In genomic region chr16:56354016-56354415, GRCh38 we compare ENCODE assay signal across 19 cellular contexts.
DNase-seq lines count a peak whose midpoint lies in the region; ATAC-seq, FAIRE-seq and TF ChIP-seq lines count a peak whose summit lies in the region.
"Had no signal": no experiment of that assay in that cellular context is flagged by ENCODE, and none has a peak within 500 bp of the region (broad histone marks: within the 10 kb centered on the region; RNA-seq: fewer than 3 reads in every experiment).

No MANE protein-coding gene starts in this region.

- no peak overlapping the region; a peak in 1 of 7 replicates for H3K9ac ChIP-seq in H1 (replicated peaks in 1 of 4; ENCODE audit: extremely low read depth in 1 of 4, low read depth in 3 of 4, low read length in 3 of 4)

- no peak overlapping the region for H3K18ac ChIP-seq in H1 (ENCODE audit: extremely low read depth, low read length)

- H3K27ac ChIP-seq in H1 (ENCODE audit: low read depth, low read length) (no peak overlapping the region), osteoblast (ENCODE audit: low read depth, low read length) (no peak overlapping the region)
- H3K27ac ChIP-seq: PC-9 had no signal

- no peaks in the 10 kb centered on the region for H3K27me3 Mint-ChIP-seq in activated naive CD4-positive, alpha-beta T cell treated with anti-CD3 and anti-CD28 coated beads for 36 hours (ENCODE audit: low read depth)
- no peaks in the 10 kb centered on the region for H3K27me3 Mint-ChIP-seq in type B pancreatic cell

- H4K20me1 ChIP-seq in H1 (replicated peaks in 1 of 2; ENCODE audit: control insufficient read depth in 1 of 2, insufficient read depth in 2 of 2, low read length in 2 of 2) (peaks cover 0 to 2% of the 10 kb centered on the region in 2 experiments), osteoblast (ENCODE audit: insufficient read depth, low read length) (no peaks in the 10 kb centered on the region)

- H3K4me1 Mint-ChIP-seq in activated naive CD4-positive, alpha-beta T cell treated with anti-CD3 and anti-CD28 coated beads for 36 hours (ENCODE audit: low read depth), result peaks cover 21% of the 10 kb centered on the region
- H3K4me1 Mint-ChIP-seq in type B pancreatic cell (ENCODE audit: unreplicated experiment), result peaks cover 20% of the 10 kb centered on the region

- no peak overlapping the region for H2AK5ac ChIP-seq in H1 (ENCODE audit: low read depth, low read length)

- no peak overlapping the region for H2BK20ac ChIP-seq in H1 (ENCODE audit: low read length)

- H3K27me3 ChIP-seq in H1 (replicated peaks in 1 of 4; ENCODE audit: control insufficient read depth in 3 of 4, extremely low read depth in 1 of 4, insufficient read depth in 3 of 4, low read length in 3 of 4) (no peaks in the 10 kb centered on the region; a peak in 1 of 7 replicates), osteoblast (ENCODE audit: insufficient read depth, low read length) (no peaks in the 10 kb centered on the region)

- H3K4me2 ChIP-seq in H1 (ENCODE audit: insufficient read depth in 1 of 2, low read depth in 2 of 2, low read length in 2 of 2) (no peak overlapping the region), osteoblast (ENCODE audit: insufficient read depth, low read length) (no peak overlapping the region)
- H3K4me2 ChIP-seq: PC-9 had no signal

- TF ChIP-seq EP300 in H1 (IDR thresholded peaks at IDR 0.05; ENCODE audit: borderline replicate concordance in 1 of 2, low read depth in 2 of 2, low read length in 2 of 2), result no peak

- H3K79me1 ChIP-seq in H1 (ENCODE audit: low read depth, low read length), result no peaks in the 10 kb centered on the region; the same call in 1 of the 2 replicates

- no peak for TF ChIP-seq CTCF in H1 (IDR thresholded peaks at IDR 0.05; ENCODE audit: control extremely low read depth in 1 of 3, insufficient read depth in 1 of 3, low read depth in 1 of 3, low read length in 3 of 3)
- no peak for TF ChIP-seq CTCF in osteoblast (IDR thresholded peaks at IDR 0.05; ENCODE audit: extremely low read depth, low read depth, low read length)
- no peak for TF ChIP-seq CTCF in type B pancreatic cell (conservative IDR thresholded peaks at IDR 0.05)
- TF ChIP-seq CTCF in GM20000 (IDR thresholded peaks at IDR 0.05; ENCODE audit: extremely low read depth, missing control alignments), result no peak

- CTCF ChIA-PET in activated naive CD4-positive, alpha-beta T cell treated with anti-CD3 and anti-CD28 coated beads for 36 hours (lab: Charles Lee), result no interaction called here
- CTCF ChIA-PET in H1 (lab: Charles Lee; ENCODE audit: partially characterized antibody), result interaction anchor here (2.8 kb wide), 1 partner anchor 15 kb away, joined by 14 read pairs; no protein-coding TSS in a partner anchor

- H4K91ac ChIP-seq in H1 (replicated peaks; ENCODE audit: insufficient read length, low read length), result no peak overlapping the region

- H3K23ac ChIP-seq in H1 (ENCODE audit: insufficient read length), result no peak overlapping the region

- H3K79me2 ChIP-seq in H1 (ENCODE audit: control insufficient read depth in 1 of 2, insufficient read depth in 2 of 2, low read length in 2 of 2), result no peaks in the 10 kb centered on the region
- H3K79me2 ChIP-seq in osteoblast (ENCODE audit: insufficient read depth, low read length), result no peaks in the 10 kb centered on the region

- no peak overlapping the region for H2BK120ac ChIP-seq in H1 (replicated peaks; ENCODE audit: low read depth, low read length)

- no peak for TF ChIP-seq RAD21 in H1 (IDR thresholded peaks at IDR 0.05 in 1 of 2, conservative IDR thresholded peaks at IDR 0.05 in 1 of 2; ENCODE audit: low read depth in 2 of 2, low read length in 2 of 2)

- H3K36me3 ChIP-seq in H1 (ENCODE audit: control insufficient read depth in 2 of 4, insufficient read depth in 4 of 4, low read length in 3 of 4) (no peaks in the 10 kb centered on the region), osteoblast (ENCODE audit: insufficient read depth, low read length) (no peaks in the 10 kb centered on the region)

- H3K4me3 Mint-ChIP-seq in activated naive CD4-positive, alpha-beta T cell treated with anti-CD3 and anti-CD28 coated beads for 36 hours, result no peak overlapping the region
- H3K4me3 Mint-ChIP-seq in type B pancreatic cell, result no peak overlapping the region
- H3K4me3 Mint-ChIP-seq: CD14-positive monocyte had no signal

- TF ChIP-seq POLR2A in H1 (IDR thresholded peaks at IDR 0.05; ENCODE audit: control extremely low read depth in 1 of 2, low read depth in 2 of 2, low read length in 2 of 2), result no peak

- no peaks in the 10 kb centered on the region for H3K23me2 ChIP-seq in H1 (ENCODE audit: low read depth, low read length)

- no peak overlapping the region for H3K4me3 ChIP-seq in H1 (ENCODE audit: extremely low read depth in 1 of 4, insufficient read depth in 2 of 4, low read depth in 3 of 4, low read length in 4 of 4)
- no peak overlapping the region for H3K4me3 ChIP-seq in osteoblast (ENCODE audit: insufficient read depth, low read length)
- H3K4me3 ChIP-seq: PC-9 had no signal

- H2BK12ac ChIP-seq in H1 (ENCODE audit: low read depth, low read length), result no peak overlapping the region

- H2AFZ ChIP-seq in H1 (ENCODE audit: low read length) (no peak overlapping the region), osteoblast (ENCODE audit: low read length) (no peak overlapping the region)
- H2AFZ ChIP-seq: PC-9 had no signal

- DNase-seq in activated naive CD4-positive, alpha-beta T cell treated with anti-CD3 and anti-CD28 coated beads for 36 hours, result peak; percentile 1
- DNase-seq in activated naive CD4-positive, alpha-beta T cell treated with Interleukin-2 at 50 U/mL for 16 hours, result no peak
- DNase-seq in H1 (ENCODE audit: low read depth in 1 of 2, low spot score in 2 of 2), result no peak
- peak; percentile 76 for DNase-seq in osteoblast (ENCODE audit: insufficient read length, low spot score, missing footprints)
- DNase-seq in type B pancreatic cell (ENCODE audit: extremely low spot score, unreplicated experiment), result peak; percentile 36
- DNase-seq in GM20000 (ENCODE audit: low spot score), result no peak
- DNase-seq: COR-L47, DMS153, EL, Karpas-422, MM.1S, NCI-H1105 treated with DMSO at 0.1 percent for 48 hours, NCI-H187 treated with DMSO at 0.1 percent for 48 hours, NCI-H2171, NCI-H774 had no signal

- FAIRE-seq in H1 (lab: Jason Lieb, UNC), result no peak

- 0 out of 2 replicates have a peak overlapping the region, but pooled peaks have one; percentile 14 for H4K8ac ChIP-seq in H1 (ENCODE audit: extremely low read depth, insufficient read depth, low read length)

- H4K5ac ChIP-seq in H1 (ENCODE audit: insufficient read length, low read depth, low read length), result no peak overlapping the region

- no peak overlapping the region for H2BK5ac ChIP-seq in H1 (ENCODE audit: low read depth, low read length)

- no peak overlapping the region for H2BK15ac ChIP-seq in H1 (ENCODE audit: low read length)

- intact Hi-C loops in activated naive CD4-positive, alpha-beta T cell treated with anti-CD3 and anti-CD28 coated beads for 36 hours (cut with micrococcal nuclease), result no loop called here

- ATAC-seq in GM19452 (IDR thresholded peaks at IDR 0.05; ENCODE audit: unreplicated experiment) (no peak), GM18868 (IDR thresholded peaks at IDR 0.05; ENCODE audit: unreplicated experiment) (no peak)

- H3K56ac ChIP-seq in H1 (replicated peaks; ENCODE audit: insufficient read length, low read depth, low read length), result no peak overlapping the region

- H3K9me3 ChIP-seq in H1 (ENCODE audit: insufficient read depth in 2 of 2, low read depth in 1 of 2, low read length in 1 of 2) (no peaks in the 10 kb centered on the region), osteoblast (ENCODE audit: low read depth, low read length) (no peaks in the 10 kb centered on the region)

- POLR2A ChIA-PET in H1 (lab: Charles Lee; ENCODE audit: partially characterized antibody), result no interaction called here

- H3K4me1 ChIP-seq in H1 (replicated peaks in 1 of 4; ENCODE audit: control insufficient read depth in 3 of 4, insufficient read depth in 4 of 4, low read length in 3 of 4), result peaks cover 0 to 15% (median 11%) of the 10 kb centered on the region in 4 experiments; a peak in 6 of 7 replicates
- H3K4me1 ChIP-seq in osteoblast (ENCODE audit: insufficient read depth, low read length), result peaks cover 12% of the 10 kb centered on the region

- H3K4ac ChIP-seq in H1 (replicated peaks; ENCODE audit: insufficient read length, low read depth, low read length), result no peak overlapping the region

- no peak overlapping the region for H3K14ac ChIP-seq in H1 (ENCODE audit: insufficient read length)

- 87% methylated on average over 7 of the region's 7 CpGs; no CpG with 5 or more reads in 1 of the 2 experiments for WGBS in H1 (ENCODE audit: extremely low coverage in 1 of 2, insufficient coverage in 1 of 2, insufficient read length in 1 of 2, insufficient replicate concordance in 2 of 2, low coverage in 1 of 2, low lambda C conversion rate in 2 of 2, missing lambda C conversion rate in 1 of 2), 2 experiments

- no peaks in the 10 kb centered on the region for H3K36me3 Mint-ChIP-seq in activated naive CD4-positive, alpha-beta T cell treated with anti-CD3 and anti-CD28 coated beads for 36 hours (ENCODE audit: low read depth)
- H3K36me3 Mint-ChIP-seq in type B pancreatic cell, result no peaks in the 10 kb centered on the region
- H3K36me3 Mint-ChIP-seq: CD14-positive monocyte had no signal

- H3K27ac Mint-ChIP-seq in activated naive CD4-positive, alpha-beta T cell treated with anti-CD3 and anti-CD28 coated beads for 36 hours, result no peak overlapping the region
- H3K27ac Mint-ChIP-seq in type B pancreatic cell, result no peak overlapping the region

- no peaks in the 10 kb centered on the region for H3K9me3 Mint-ChIP-seq in activated naive CD4-positive, alpha-beta T cell treated with anti-CD3 and anti-CD28 coated beads for 36 hours
- no peaks in the 10 kb centered on the region for H3K9me3 Mint-ChIP-seq in type B pancreatic cell
- H3K9me3 Mint-ChIP-seq: CD14-positive monocyte had no signal

TF ChIP-seq in H1, 55 proteins besides CTCF, POLR2A, EP300 and RAD21 (continues in another document):
- TF ChIP-seq KDM4A (IDR thresholded peaks at IDR 0.05; ENCODE audit: low read depth, low read length, severe bottlenecking), result no peak
- TF ChIP-seq SRF (IDR thresholded peaks at IDR 0.05; ENCODE audit: low read depth, low read length), result no peak
- TF ChIP-seq RXRA (IDR thresholded peaks at IDR 0.05; ENCODE audit: insufficient read depth, low read depth, low read length), result no peak
- no peak for TF ChIP-seq RBBP5 (IDR thresholded peaks at IDR 0.05; ENCODE audit: borderline replicate concordance, low read depth, low read length)
- TF ChIP-seq BCL11A (IDR thresholded peaks at IDR 0.05; ENCODE audit: low read depth in 2 of 2, low read length in 2 of 2), result no peak
- TF ChIP-seq, protein P1, sequence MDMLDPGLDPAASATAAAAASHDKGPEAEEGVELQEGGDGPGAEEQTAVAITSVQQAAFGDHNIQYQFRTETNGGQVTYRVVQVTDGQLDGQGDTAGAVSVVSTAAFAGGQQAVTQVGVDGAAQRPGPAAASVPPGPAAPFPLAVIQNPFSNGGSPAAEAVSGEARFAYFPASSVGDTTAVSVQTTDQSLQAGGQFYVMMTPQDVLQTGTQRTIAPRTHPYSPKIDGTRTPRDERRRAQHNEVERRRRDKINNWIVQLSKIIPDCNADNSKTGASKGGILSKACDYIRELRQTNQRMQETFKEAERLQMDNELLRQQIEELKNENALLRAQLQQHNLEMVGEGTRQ (IDR thresholded peaks at IDR 0.05; ENCODE audit: low read length), result no peak
- no peak for TF ChIP-seq CEBPB (IDR thresholded peaks at IDR 0.05; ENCODE audit: low read depth, low read length)
- TF ChIP-seq BRCA1 (IDR thresholded peaks at IDR 0.05; ENCODE audit: low read depth, low read length), result no peak

Comparison
In these comparisons a context has a peak if more than half of its experiments do, and no peak if none do; other contexts are left out.
1. DNase-seq: peak in activated naive CD4-positive, alpha-beta T cell treated with anti-CD3 and anti-CD28 coated beads for 36 hours (single experiment), osteoblast (single experiment) and type B pancreatic cell (single experiment); none in activated naive CD4-positive, alpha-beta T cell treated with Interleukin-2 at 50 U/mL for 16 hours (single experiment), H1 (0 of 2) and GM20000 (single experiment).